Comparison of ENCODE assay signal across 8 cellular contexts in genomic region chr4:89836897-89837384, GRCh38. TPM values are rescaled to one million over a fixed set of nuclear protein-coding genes. Genes with fewer than 3 reads are reported as not detected.
DNase-seq lines count a peak whose midpoint lies in the region; ATAC-seq lines count a peak whose summit lies in the region.

Gene SNCA (minus strand): TSS chr4:89837161. CDS start chr4:89835667, 1,494 bp downstream.

- POLR2A ChIA-PET in CD4-positive, alpha-beta memory T cell (lab: Charles Lee; ENCODE audit: partially characterized antibody) = no interaction called here
- POLR2A ChIA-PET in activated naive CD8-positive, alpha-beta T cell treated with anti-CD3 and anti-CD28 coated beads, Interleukin-2, amount 10 ng/mL, durations not matched to agents 7 days and 5 days (lab: Charles Lee) = no interaction called here

- peak within 1 kb of the TSS in 3 of 7 donors; percentile 30 to 77 (median 35) for H3K27ac Mint-ChIP-seq in CD4-positive, alpha-beta memory T cell
- H3K27ac Mint-ChIP-seq in activated naive CD8-positive, alpha-beta T cell treated with anti-CD3 and anti-CD28 coated beads, Interleukin-2, amount 10 ng/mL, durations not matched to agents 7 days and 5 days = peak within 1 kb of the TSS; percentile 17
- H3K27ac Mint-ChIP-seq in natural killer cell treated with Interleukin-12 subunit alpha and Interleukin-12 subunit beta and Interleukin-15 and Interleukin-18, amount 100 ng/mL, for 72 hours = peak within 1 kb of the TSS in 1 of 2 donors; percentile 56

- CTCF ChIA-PET in CD4-positive, alpha-beta memory T cell (lab: Charles Lee; ENCODE audit: partially characterized antibody) = no interaction called here

- peaks cover 30 to 40% of the 10 kb centered on the region in 2 donors for H3K27me3 Mint-ChIP-seq in CD4-positive, alpha-beta memory T cell
- H3K27me3 Mint-ChIP-seq in activated naive CD8-positive, alpha-beta T cell treated with anti-CD3 and anti-CD28 coated beads, Interleukin-2, amount 10 ng/mL, durations not matched to agents 7 days and 5 days = peaks cover 69% of the 10 kb centered on the region
- peaks cover 28 to 71% of the 10 kb centered on the region in 2 donors for H3K27me3 Mint-ChIP-seq in natural killer cell treated with Interleukin-12 subunit alpha and Interleukin-12 subunit beta and Interleukin-15 and Interleukin-18, amount 100 ng/mL, for 72 hours

- peaks cover 0 to 3% (median 0%) of the 10 kb centered on the region in 8 donors for H3K9me3 Mint-ChIP-seq in CD4-positive, alpha-beta memory T cell
- H3K9me3 Mint-ChIP-seq in activated naive CD8-positive, alpha-beta T cell treated with anti-CD3 and anti-CD28 coated beads, Interleukin-2, amount 10 ng/mL, durations not matched to agents 7 days and 5 days = no peaks in the 10 kb centered on the region
- H3K9me3 Mint-ChIP-seq in natural killer cell treated with Interleukin-12 subunit alpha and Interleukin-12 subunit beta and Interleukin-15 and Interleukin-18, amount 100 ng/mL, for 72 hours = no peaks in the 10 kb centered on the region

- peak in 3 of 5 donors; percentile 27 to 55 (median 31) for DNase-seq in CD4-positive, alpha-beta memory T cell
- DNase-seq in NT2/D1 (ENCODE audit: low read depth, low spot score) = peak; percentile 38
- DNase-seq in activated naive CD8-positive, alpha-beta T cell treated with anti-CD3 and anti-CD28 coated beads, Interleukin-2, amount 10 ng/mL, durations not matched to agents 7 days and 5 days = peak; percentile 61
- DNase-seq in globus pallidus (ENCODE audit: low spot score) = peak; percentile 83
- peak; percentile 64 for DNase-seq in natural killer cell treated with Interleukin-12 subunit alpha and Interleukin-12 subunit beta and Interleukin-15 and Interleukin-18, amount 100 ng/mL, for 72 hours (ENCODE audit: low spot score)
- no peak for DNase-seq in NK-92 treated with Interleukin-12 subunit alpha and Interleukin-12 subunit beta, amount 100 ng/mL, for 24 hours (lab: John Stamatoyannopoulos, UW)

- intact Hi-C loops in CD4-positive, alpha-beta memory T cell (cut with micrococcal nuclease) = loop anchor here (5.0 kb wide), 1 partner anchor 65 kb away; no protein-coding TSS in a partner anchor

- peaks cover 14 to 29% (median 20%) of the 10 kb centered on the region in 4 donors for H3K4me1 Mint-ChIP-seq in CD4-positive, alpha-beta memory T cell
- H3K4me1 Mint-ChIP-seq in activated naive CD8-positive, alpha-beta T cell treated with anti-CD3 and anti-CD28 coated beads, Interleukin-2, amount 10 ng/mL, durations not matched to agents 7 days and 5 days = peaks cover 22% of the 10 kb centered on the region
- H3K4me1 Mint-ChIP-seq in natural killer cell treated with Interleukin-12 subunit alpha and Interleukin-12 subunit beta and Interleukin-15 and Interleukin-18, amount 100 ng/mL, for 72 hours (ENCODE audit: low read depth in 2 of 2) = peaks cover 11 to 27% of the 10 kb centered on the region in 2 donors

- peaks cover 22% of the 10 kb centered on the region for H3K4me1 ChIP-seq in CD4-positive, alpha-beta memory T cell (ENCODE audit: insufficient read depth, low read length)
- no peaks in the 10 kb centered on the region for H3K4me1 ChIP-seq in NT2/D1 (ENCODE audit: insufficient read depth, insufficient read length)
- peaks cover 11% of the 10 kb centered on the region for H3K4me1 ChIP-seq in thymus (ENCODE audit: control insufficient read depth, insufficient read depth, low read length)

- peaks cover 22% of the 10 kb centered on the region for H3K27me3 ChIP-seq in CD4-positive, alpha-beta memory T cell (ENCODE audit: insufficient read depth, low read length)
- no peaks in the 10 kb centered on the region for H3K27me3 ChIP-seq in NT2/D1 (ENCODE audit: insufficient read depth, insufficient read length)
- H3K27me3 ChIP-seq in thymus (ENCODE audit: control insufficient read depth, insufficient read depth) = peaks cover 8% of the 10 kb centered on the region

- H3K4me3 ChIP-seq in CD4-positive, alpha-beta memory T cell (ENCODE audit: low read length in 2 of 2) = peak within 1 kb of the TSS; percentile 6 to 58
- H3K4me3 ChIP-seq in NT2/D1 (ENCODE audit: insufficient read length, low read depth) = peak within 1 kb of the TSS; percentile 66
- peak within 1 kb of the TSS; percentile 64 for H3K4me3 ChIP-seq in thymus (ENCODE audit: low read length)

- no peak within 1 kb of the TSS for H3K27ac ChIP-seq in CD4-positive, alpha-beta memory T cell (ENCODE audit: low read depth, low read length)
- H3K27ac ChIP-seq in thymus (ENCODE audit: low read depth) = no peak within 1 kb of the TSS

- H3K9me3 ChIP-seq in CD4-positive, alpha-beta memory T cell (ENCODE audit: control insufficient read depth in 1 of 2, low read length in 2 of 2) = no peaks in the 10 kb centered on the region
- H3K9me3 ChIP-seq in NT2/D1 (ENCODE audit: insufficient read depth, low read length) (no peaks in the 10 kb centered on the region), thymus (ENCODE audit: control insufficient read depth) (no peaks in the 10 kb centered on the region)

- WGBS in thymus = under 1% methylated on average over 48 of the region's 48 CpGs

- H3K36me3 Mint-ChIP-seq in CD4-positive, alpha-beta memory T cell = no peaks in the 10 kb centered on the region
- peaks cover 1% of the 10 kb centered on the region for H3K36me3 Mint-ChIP-seq in activated naive CD8-positive, alpha-beta T cell treated with anti-CD3 and anti-CD28 coated beads, Interleukin-2, amount 10 ng/mL, durations not matched to agents 7 days and 5 days
- peaks cover 4% of the 10 kb centered on the region for H3K36me3 Mint-ChIP-seq in natural killer cell treated with Interleukin-12 subunit alpha and Interleukin-12 subunit beta and Interleukin-15 and Interleukin-18, amount 100 ng/mL, for 72 hours

- no peaks in the 10 kb centered on the region for H3K36me3 ChIP-seq in CD4-positive, alpha-beta memory T cell (ENCODE audit: insufficient read depth, low read length)
- no peaks in the 10 kb centered on the region for H3K36me3 ChIP-seq in NT2/D1 (ENCODE audit: insufficient read depth, insufficient read length, low read length)
- H3K36me3 ChIP-seq in thymus (ENCODE audit: control insufficient read depth, insufficient read depth) = no peaks in the 10 kb centered on the region

- peak within 1 kb of the TSS; percentile 73 to 89 (median 82) for H3K4me3 Mint-ChIP-seq in CD4-positive, alpha-beta memory T cell
- H3K4me3 Mint-ChIP-seq in activated naive CD8-positive, alpha-beta T cell treated with anti-CD3 and anti-CD28 coated beads, Interleukin-2, amount 10 ng/mL, durations not matched to agents 7 days and 5 days = peak within 1 kb of the TSS; percentile 82
- H3K4me3 Mint-ChIP-seq in natural killer cell treated with Interleukin-12 subunit alpha and Interleukin-12 subunit beta and Interleukin-15 and Interleukin-18, amount 100 ng/mL, for 72 hours = peak within 1 kb of the TSS; percentile 76

- peak; percentile 49 for ATAC-seq in HG02642 (IDR thresholded peaks at IDR 0.05; ENCODE audit: poor library complexity, unreplicated experiment)
- peak; percentile 63 for ATAC-seq in activated naive CD8-positive, alpha-beta T cell treated with anti-CD3 and anti-CD28 coated beads, Interleukin-2, amount 10 ng/mL, durations not matched to agents 7 days and 5 days (ENCODE audit: low read depth)
- ATAC-seq in natural killer cell treated with Interleukin-12 subunit alpha and Interleukin-12 subunit beta and Interleukin-15 and Interleukin-18, amount 100 ng/mL, for 72 hours = peak; percentile 69 to 86

- H3K9ac ChIP-seq in NT2/D1 (ENCODE audit: insufficient read length, low read depth) = peak within 1 kb of the TSS; percentile 74

RNA-seq across cellular contexts. Expression of gene SNCA, which starts in this region (rescaled TPM):
- total RNA-seq in CD4-positive, alpha-beta memory T cell = 1 to 10 TPM; 1.4 TPM
- 1 to 10 TPM in 1 of 2 donors, under 1 TPM in 1; 0.70 to 1.8 TPM for polyA plus RNA-seq in CD4-positive, alpha-beta memory T cell
- 1 to 10 TPM; 1.7 to 2.8 TPM for total RNA-seq in activated naive CD8-positive, alpha-beta T cell treated with anti-CD3 and anti-CD28 coated beads, Interleukin-2, amount 10 ng/mL, durations not matched to agents 7 days and 5 days
- total RNA-seq in natural killer cell treated with Interleukin-12 subunit alpha and Interleukin-12 subunit beta and Interleukin-15 and Interleukin-18, amount 100 ng/mL, for 72 hours = 10 to 100 TPM in 1 of 2 donors, 1 to 10 TPM in 1; 6.2 to 19.8 TPM
- 7.9 TPM for polyA plus RNA-seq in thymus
